ENCODE assay signal across 9 cellular contexts in genomic region chr6:26332408-26332807, GRCh38.
DNase-seq lines count a peak whose midpoint lies in the region; ATAC-seq and TF ChIP-seq lines count a peak whose summit lies in the region.
"Had no signal": no experiment of that assay in that cellular context is flagged by ENCODE, and none has a peak within 500 bp of the region (broad histone marks: within the 10 kb centered on the region; RNA-seq: fewer than 3 reads in every experiment).

No MANE protein-coding gene starts in this region.

- H3K27ac ChIP-seq in ACC112 (ENCODE audit: low read depth, low read length) (no peak overlapping the region), SK-N-MC (no peak overlapping the region), RWPE1 (no peak overlapping the region)

- peak overlapping the region; percentile 24 for H2AFZ ChIP-seq in ACC112 (ENCODE audit: low read length, unreplicated experiment)

- H3K27me3 ChIP-seq in ACC112 (ENCODE audit: insufficient read depth, low read length), result no peaks in the 10 kb centered on the region

- CTCF ChIA-PET in RWPE1 (lab: Yijun Ruan, JAX), result interaction anchor here (0.6 to 1.2 kb wide), 2 partner anchors 240 to 263 kb away, joined by 4 read pairs; no protein-coding TSS in a partner anchor

- POLR2A ChIA-PET in RWPE1 (lab: Yijun Ruan, JAX; ENCODE audit: low non-redundant PET), result no interaction called here

- no peak for ATAC-seq in HG02884 (IDR thresholded peaks at IDR 0.05; ENCODE audit: unreplicated experiment)
- ATAC-seq: activated CD4-positive, CD25-positive, alpha-beta regulatory T cell treated with anti-CD3 and anti-CD28 coated beads, Interleukin-2, amount 50 U/mL, for 24 hours had no signal

- no peak for DNase-seq in SK-N-MC (ENCODE audit: low read depth, low spot score)
- peak in 1 of 2 donors; percentile 35 for DNase-seq in foreskin fibroblast
- no peak for DNase-seq in middle frontal gyrus (ENCODE audit: extremely low spot score, low spot score)
- DNase-seq in RKO (ENCODE audit: low spot score), result no peak
- no peak for DNase-seq in RWPE1 (ENCODE audit: low spot score)

- no peaks in the 10 kb centered on the region for H3K79me2 ChIP-seq in ACC112 (ENCODE audit: control insufficient read depth, insufficient read depth, low read length, unreplicated experiment)

- H3K36me3 ChIP-seq in ACC112 (ENCODE audit: insufficient read depth, low read length), result no peaks in the 10 kb centered on the region
- no peaks in the 10 kb centered on the region for H3K36me3 ChIP-seq in SK-N-MC (ENCODE audit: insufficient read depth, low read length)

- peaks cover 26% of the 10 kb centered on the region for H3K4me1 ChIP-seq in ACC112 (ENCODE audit: control insufficient read depth, insufficient read depth, low read length, unreplicated experiment)

- no peak overlapping the region for H3K9ac ChIP-seq in SK-N-MC (ENCODE audit: insufficient read length)

- H3K4me3 ChIP-seq in ACC112 (ENCODE audit: low read depth, low read length), result peak overlapping the region; percentile 75
- peak overlapping the region; percentile 67 for H3K4me3 ChIP-seq in GM08714 (ENCODE audit: low read length)
- H3K4me3 ChIP-seq in SK-N-MC, result peak overlapping the region; percentile 94
- H3K4me3 ChIP-seq in foreskin fibroblast (ENCODE audit: low read depth in 1 of 2, low read length in 2 of 2), result peak overlapping the region; percentile 18 to 53

- no peak for TF ChIP-seq CTCF in foreskin fibroblast (IDR thresholded peaks at IDR 0.05; ENCODE audit: low read depth, low read length)
- no peak for TF ChIP-seq CTCF in RWPE1 (conservative IDR thresholded peaks at IDR 0.05; ENCODE audit: low read depth)

- H3K9me3 ChIP-seq in SK-N-MC (ENCODE audit: low read depth, low read length), result no peaks in the 10 kb centered on the region

Comparison
In these comparisons a context has a peak if more than half of its experiments do, and no peak if none do; other contexts are left out.
1. H3K4me3 ChIP-seq: peak in every context shown above with its lines; median percentile 94 in SK-N-MC; 75 in ACC112; 67 in GM08714; 36 in foreskin fibroblast.